ENCODE assay signal across 13 cellular contexts in the genomic region with DNA sequence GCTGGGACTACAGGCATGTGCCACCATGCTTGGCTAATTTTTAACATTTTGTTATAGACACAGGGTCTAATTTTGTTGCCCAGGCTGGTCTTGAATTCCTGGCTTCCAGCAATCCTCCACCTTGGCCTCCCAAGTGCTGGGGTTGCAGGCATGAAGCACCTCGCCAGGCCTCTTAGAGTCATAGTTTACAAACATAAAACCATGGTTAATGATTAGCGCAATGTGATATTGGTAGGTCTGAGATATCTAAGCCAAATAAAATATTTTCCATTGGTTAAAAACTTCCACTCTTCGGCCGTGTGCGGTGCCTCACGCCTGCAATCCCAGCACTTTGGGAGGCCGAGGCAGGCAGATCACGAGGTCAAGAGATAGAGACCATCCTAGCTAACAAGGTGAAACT.
"Had no signal": no experiment of that assay in that cellular context is flagged by ENCODE, and none has a peak within 500 bp of the region (broad histone marks: within the 10 kb centered on the region; RNA-seq: fewer than 3 reads in every experiment).

No MANE protein-coding gene starts in this region.

- H3K27me3 Mint-ChIP-seq: activated CD4-positive, alpha-beta T cell treated with anti-CD3 and anti-CD28 coated beads, Interleukin-2, amount 10 ng/mL, durations not matched to agents 24 days and 14 days; memory B cell had no signal

- H3K4me1 Mint-ChIP-seq: memory B cell, nephron, WTC11 had no signal

- DNase-seq: activated CD4-positive, alpha-beta T cell treated with anti-CD3 and anti-CD28 coated beads, Interleukin-2, amount 10 ng/mL, durations not matched to agents 24 days and 14 days; activated naive CD4-positive, alpha-beta T cell treated with anti-CD3 and anti-CD28 coated beads for 36 hours; effector memory CD4-positive, alpha-beta T cell; occipital lobe; psoas muscle; stimulated activated CD4-positive, alpha-beta T cell treated with anti-CD3 and anti-CD28 coated beads, Interleukin-2, amount 100 ng/mL, for 48 hours; stimulated activated naive CD8-positive, alpha-beta T cell treated with anti-CD3 and anti-CD28 coated beads, Interleukin-15, Interleukin-2, amounts not matched to agents 100 U/mL and 50 U/mL, for 24 hours; testis had no signal

- H3K4me3 ChIP-seq: gastroesophageal sphincter, psoas muscle, testis, vagina had no signal

- ATAC-seq: gastroesophageal sphincter; psoas muscle; stimulated activated naive CD8-positive, alpha-beta T cell treated with anti-CD3 and anti-CD28 coated beads, Interleukin-15, Interleukin-2, amounts not matched to agents 100 U/mL and 50 U/mL, for 24 hours; WTC11 had no signal

- H3K27me3 ChIP-seq: gastroesophageal sphincter, testis, vagina had no signal

- H3K27ac Mint-ChIP-seq: activated CD4-positive, alpha-beta T cell treated with anti-CD3 and anti-CD28 coated beads, Interleukin-2, amount 10 ng/mL, durations not matched to agents 24 days and 14 days; activated naive CD4-positive, alpha-beta T cell treated with anti-CD3 and anti-CD28 coated beads for 36 hours; memory B cell; nephron; WTC11 had no signal

- H3K4me1 ChIP-seq: testis, vagina had no signal

- H3K9me3 Mint-ChIP-seq: activated CD4-positive, alpha-beta T cell treated with anti-CD3 and anti-CD28 coated beads, Interleukin-2, amount 10 ng/mL, durations not matched to agents 24 days and 14 days; activated naive CD4-positive, alpha-beta T cell treated with anti-CD3 and anti-CD28 coated beads for 36 hours; memory B cell; nephron; WTC11 had no signal

- H3K4me3 Mint-ChIP-seq: activated CD4-positive, alpha-beta T cell treated with anti-CD3 and anti-CD28 coated beads, Interleukin-2, amount 10 ng/mL, durations not matched to agents 24 days and 14 days; activated naive CD4-positive, alpha-beta T cell treated with anti-CD3 and anti-CD28 coated beads for 36 hours; memory B cell; nephron; WTC11 had no signal

- H3K27ac ChIP-seq: psoas muscle, testis, vagina had no signal

- H3K9me3 ChIP-seq: gastroesophageal sphincter, psoas muscle, testis, vagina had no signal
